Comparison of ENCODE assay signal across 9 cellular contexts in genomic region chr19:18833849-18834643, GRCh38. TPM values are rescaled to one million over a fixed set of nuclear protein-coding genes. Genes with fewer than 3 reads are reported as not detected.
A peak's percentile ranks its signal among the peaks of the same experiment; 100 is the strongest.
DNase-seq lines count a peak whose midpoint lies in the region; ATAC-seq, FAIRE-seq and TF ChIP-seq lines count a peak whose summit lies in the region.
"Had no signal": no experiment of that assay in that cellular context is flagged by ENCODE, and none has a peak within 500 bp of the region (broad histone marks: within the 10 kb centered on the region; RNA-seq: fewer than 3 reads in every experiment).

No MANE protein-coding gene starts in this region.

- H3K9me3 Mint-ChIP-seq in natural killer cell, result no peaks in the 10 kb centered on the region

- H3K4me3 Mint-ChIP-seq in natural killer cell, result peak overlapping the region; percentile 93

- TF ChIP-seq CTCF in natural killer cell (IDR thresholded peaks at IDR 0.05), result no peak

- H3K36me3 Mint-ChIP-seq in natural killer cell, result no peaks in the 10 kb centered on the region

- no peaks in the 10 kb centered on the region for H3K27me3 Mint-ChIP-seq in natural killer cell (ENCODE audit: low read depth in 2 of 2)

- FAIRE-seq in GM12892 (lab: Jason Lieb, UNC), result peak; percentile 44
- FAIRE-seq in GM19239 (lab: Jason Lieb, UNC), result no peak

- no peak for DNase-seq in GM12892 (ENCODE audit: insufficient read length)
- DNase-seq in NCI-H2171 treated with DMSO at 0.1 percent for 48 hours (lab: John Stamatoyannopoulos, UW), result peak; percentile 77
- peak; percentile 36 for DNase-seq in dermis blood vessel endothelial cell
- DNase-seq in natural killer cell, result no peak
- no peak for DNase-seq in GM19239 (ENCODE audit: insufficient read length, low spot score)
- DNase-seq in AML-193 (lab: John Stamatoyannopoulos, UW), result no peak
- no peak for DNase-seq in SHP77 treated with DMSO at 0.1 percent for 48 hours (lab: John Stamatoyannopoulos, UW)

- TF ChIP-seq POLR2A in GM12892 (IDR thresholded peaks at IDR 0.05; ENCODE audit: low read depth, low read length), result no peak

- H3K27ac Mint-ChIP-seq in natural killer cell, result peak overlapping the region; percentile 89 to 91

- intact Hi-C loops in natural killer cell (cut with micrococcal nuclease), result loop anchor here (5.0 kb wide), 1 partner anchor 312 kb away; the partner anchor contains the start of gene ELL

- H3K4me1 Mint-ChIP-seq in natural killer cell, result peaks cover 50 to 56% of the 10 kb centered on the region in 2 donors

- ATAC-seq in natural killer cell (no peak), HG03460 (IDR thresholded peaks at IDR 0.05; ENCODE audit: unreplicated experiment) (no peak)

RNA-seq across cellular contexts. Expression of gene UPF1, which starts 2.3 kb away (rescaled TPM):
- polyA plus RNA-seq in GM12892 (2012; ENCODE audit: missing spikeins), result 12.8 TPM
- total RNA-seq in dermis blood vessel endothelial cell, result 100 and 107 TPM in 2 replicates
- total RNA-seq in natural killer cell, result 100 to 1,000 TPM; 123 to 140 (median 138) TPM

RNA-seq across cellular contexts. Expression of gene COMP, which starts 42.9 kb away (rescaled TPM):
- polyA plus RNA-seq in GM12892 (2012; ENCODE audit: missing spikeins), result not detected
- total RNA-seq in dermis blood vessel endothelial cell (not detected in 2 replicates), natural killer cell (not detected)
- total RNA-seq: activated CD8-positive, alpha-beta memory T cell treated with anti-CD3 and anti-CD28 coated beads for 36 hours had no signal

Comparison
In these comparisons a context has a peak if more than half of its experiments do, and no peak if none do; other contexts are left out.
1. DNase-seq: peak in NCI-H2171 treated with DMSO at 0.1 percent for 48 hours (single experiment) and dermis blood vessel endothelial cell (single experiment); none in GM12892 (single experiment), natural killer cell (single experiment), GM19239 (single experiment), AML-193 (0 of 2) and SHP77 treated with DMSO at 0.1 percent for 48 hours (single experiment).